Comparison of ENCODE assay signal across 18 cellular contexts in genomic region chr11:77403228-77403627, GRCh38.
DNase-seq lines count a peak whose midpoint lies in the region; ATAC-seq, FAIRE-seq and TF ChIP-seq lines count a peak whose summit lies in the region.
"Had no signal": no experiment of that assay in that cellular context is flagged by ENCODE, and none has a peak within 500 bp of the region (broad histone marks: within the 10 kb centered on the region; RNA-seq: fewer than 3 reads in every experiment).

No MANE protein-coding gene starts in this region.

- no peaks in the 10 kb centered on the region for H3K9me2 ChIP-seq in hepatocyte (replicated peaks; ENCODE audit: insufficient read depth)

- no peak overlapping the region for H3K4me2 ChIP-seq in hepatocyte
- H3K4me2 ChIP-seq: PC-9 had no signal

- no peak for FAIRE-seq in small intestine (lab: Jason Lieb, UNC)
- FAIRE-seq: K562 had no signal

- H3K4me1 ChIP-seq in hepatocyte (ENCODE audit: insufficient read depth) (peaks cover 17% of the 10 kb centered on the region), small intestine (ENCODE audit: control insufficient read depth in 2 of 2, insufficient read depth in 1 of 2, low read depth in 1 of 2, low read length in 1 of 2) (peaks cover 9 to 10% of the 10 kb centered on the region in 2 donors), A673 (ENCODE audit: insufficient read depth, low read length, poor library complexity, severe bottlenecking) (peaks cover 20% of the 10 kb centered on the region)
- H3K4me1 ChIP-seq: HAP-1 had no signal

- CTCF ChIA-PET in A673 (lab: Charles Lee), result no interaction called here

- no peaks in the 10 kb centered on the region for H3K27me3 ChIP-seq in hepatocyte
- H3K27me3 ChIP-seq in small intestine (ENCODE audit: control insufficient read depth in 2 of 2, insufficient read depth in 2 of 2, low read length in 2 of 2), result no peaks in the 10 kb centered on the region
- no peaks in the 10 kb centered on the region for H3K27me3 ChIP-seq in A673 (replicated peaks; ENCODE audit: insufficient read depth, low read depth, low read length, poor library complexity)
- H3K27me3 ChIP-seq: SJCRH30 had no signal

- no peaks in the 10 kb centered on the region for H3K27me3 Mint-ChIP-seq in activated naive CD8-positive, alpha-beta T cell treated with anti-CD3 and anti-CD28 coated beads, Interleukin-2, amount 50 U/mL, for 24 hours
- H3K27me3 Mint-ChIP-seq: B cell; CD4-positive, alpha-beta T cell had no signal

- BruUV-seq in A673 (replicated peaks; lab: Mats Ljungman, UMichigan), result no TSS peak

- peaks cover 88% of the 10 kb centered on the region for H3K79me2 ChIP-seq in hepatocyte

- H3K36me3 ChIP-seq in hepatocyte (replicated peaks; ENCODE audit: insufficient read depth, low read depth) (no peaks in the 10 kb centered on the region), small intestine (ENCODE audit: control insufficient read depth in 2 of 2, insufficient read depth in 2 of 2, low read length in 2 of 2) (no peaks in the 10 kb centered on the region), A673 (ENCODE audit: insufficient read depth, low read length, poor library complexity, severe bottlenecking) (no peaks in the 10 kb centered on the region)
- H3K36me3 ChIP-seq: HAP-1, SJCRH30 had no signal

- peaks cover 43% of the 10 kb centered on the region for H3K4me1 Mint-ChIP-seq in activated naive CD8-positive, alpha-beta T cell treated with anti-CD3 and anti-CD28 coated beads, Interleukin-2, amount 50 U/mL, for 24 hours

- ATAC-seq in activated naive CD8-positive, alpha-beta T cell treated with anti-CD3 and anti-CD28 coated beads, Interleukin-2, amount 50 U/mL, for 24 hours, result no peak
- ATAC-seq in GM21390 (IDR thresholded peaks at IDR 0.05; ENCODE audit: unreplicated experiment), result no peak
- ATAC-seq: K562 had no signal

- peaks cover 4% of the 10 kb centered on the region for H4K20me1 ChIP-seq in hepatocyte (ENCODE audit: insufficient read depth, poor library complexity, severe bottlenecking)

- H3K4me3 Mint-ChIP-seq in activated naive CD8-positive, alpha-beta T cell treated with anti-CD3 and anti-CD28 coated beads, Interleukin-2, amount 50 U/mL, for 24 hours, result no peak overlapping the region
- H3K4me3 Mint-ChIP-seq: B cell; CD4-positive, alpha-beta T cell had no signal

- no peak for TF ChIP-seq CTCF in hepatocyte (IDR thresholded peaks at IDR 0.05; ENCODE audit: poor library complexity)
- TF ChIP-seq CTCF in A673 (conservative IDR thresholded peaks at IDR 0.05; ENCODE audit: low read depth, low read length), result no peak

- H3K27ac ChIP-seq in hepatocyte (peak overlapping the region; percentile 41), small intestine (ENCODE audit: low read depth in 1 of 2, low read length in 1 of 2) (no peak overlapping the region), A673 (ENCODE audit: low read depth, low read length, poor library complexity, severe bottlenecking) (no peak overlapping the region)
- H3K27ac ChIP-seq: PC-9, SJCRH30 had no signal

- peaks cover 17% of the 10 kb centered on the region for H3K36me3 Mint-ChIP-seq in activated naive CD8-positive, alpha-beta T cell treated with anti-CD3 and anti-CD28 coated beads, Interleukin-2, amount 50 U/mL, for 24 hours (ENCODE audit: low read depth)

- intact Hi-C loops in A673 (cut with micrococcal nuclease; ENCODE audit: unreplicated experiment), result no loop called here

- DNase-seq in NCI-H226 (peak; percentile 15), hepatocyte (ENCODE audit: low spot score) (peak; percentile 16), small intestine (peak; percentile 53), A673 (ENCODE audit: low spot score) (no peak), OCI-M1 (lab: John Stamatoyannopoulos, UW) (no peak)
- DNase-seq in activated naive CD8-positive, alpha-beta T cell treated with anti-CD3 and anti-CD28 coated beads, Interleukin-2, amount 50 U/mL, for 24 hours, result no peak
- DNase-seq: CD4-positive, alpha-beta T cell; DMS79; NCI-H1417 treated with DMSO at 0.1 percent for 48 hours; NCI-H2029 treated with DMSO at 0.1 percent for 48 hours; NCI-H2171 treated with DMSO at 0.1 percent for 48 hours; NCI-H748 treated with DMSO at 0.1 percent for 48 hours; PC-9; SJCRH30 had no signal

- no peak overlapping the region for H3K4me3 ChIP-seq in hepatocyte
- no peak overlapping the region for H3K4me3 ChIP-seq in small intestine (ENCODE audit: low read depth in 1 of 2, low read length in 2 of 2)
- H3K4me3 ChIP-seq in A673 (ENCODE audit: low read depth, low read length, poor library complexity, severe bottlenecking), result no peak overlapping the region
- H3K4me3 ChIP-seq: HAP-1, K562, PC-9, SJCRH30 had no signal

- POLR2A ChIA-PET in A673 (lab: Charles Lee; ENCODE audit: low non-redundant PET), result no interaction called here

- peak overlapping the region; percentile 6 for H3K27ac Mint-ChIP-seq in activated naive CD8-positive, alpha-beta T cell treated with anti-CD3 and anti-CD28 coated beads, Interleukin-2, amount 50 U/mL, for 24 hours
- H3K27ac Mint-ChIP-seq: B cell; CD4-positive, alpha-beta T cell had no signal

- peaks cover 4% of the 10 kb centered on the region for H3K9me3 Mint-ChIP-seq in activated naive CD8-positive, alpha-beta T cell treated with anti-CD3 and anti-CD28 coated beads, Interleukin-2, amount 50 U/mL, for 24 hours
- H3K9me3 Mint-ChIP-seq: CD4-positive, alpha-beta T cell had no signal

- no peak overlapping the region for H2AFZ ChIP-seq in hepatocyte
- H2AFZ ChIP-seq: PC-9 had no signal

- H3K9me3 ChIP-seq in hepatocyte (ENCODE audit: low read depth) (no peaks in the 10 kb centered on the region), small intestine (ENCODE audit: control insufficient read depth, low read depth) (no peaks in the 10 kb centered on the region), A673 (ENCODE audit: low read depth, low read length, poor library complexity, severe bottlenecking) (no peaks in the 10 kb centered on the region)
- H3K9me3 ChIP-seq: HAP-1, SJCRH30 had no signal

Comparison
In these comparisons a context has a peak if more than half of its experiments do, and no peak if none do; other contexts are left out.
1. DNase-seq: peak in NCI-H226 (single experiment), hepatocyte (single experiment) and small intestine (single experiment); none in activated naive CD8-positive, alpha-beta T cell treated with anti-CD3 and anti-CD28 coated beads, Interleukin-2, amount 50 U/mL, for 24 hours (single experiment), A673 (single experiment) and OCI-M1 (single experiment).